Comparison of ENCODE assay signal across 1 cellular context in genomic region chr3:187295635-187296034, GRCh38.
TF ChIP-seq lines count a peak whose summit lies in the region.

No MANE protein-coding gene starts in this region.

TF ChIP-seq in HCT116, 20 proteins besides CTCF, POLR2A, EP300 and RAD21 (continued from another document):
- TF ChIP-seq REST (IDR thresholded peaks at IDR 0.05; ENCODE audit: low read depth): no peak
- TF ChIP-seq CEBPB (IDR thresholded peaks at IDR 0.05; ENCODE audit: low read depth): no peak
- no peak for TF ChIP-seq ATF3 (IDR thresholded peaks at IDR 0.05)
- TF ChIP-seq EZH2 (IDR thresholded peaks at IDR 0.05): no peak
- no peak for TF ChIP-seq POLR2AphosphoS5 (IDR thresholded peaks at IDR 0.05; ENCODE audit: low read depth, low read length)
- TF ChIP-seq SRF (IDR thresholded peaks at IDR 0.05; ENCODE audit: low read depth): no peak
- no peak for TF ChIP-seq ZNF274 (IDR thresholded peaks at IDR 0.05; ENCODE audit: low read depth, low read length)
- no peak for TF ChIP-seq TCF7L2 (IDR thresholded peaks at IDR 0.05; ENCODE audit: borderline replicate concordance, extremely low read depth, insufficient read depth, insufficient read length)
- TF ChIP-seq SP1 (IDR thresholded peaks at IDR 0.05; ENCODE audit: low read depth): no peak
- TF ChIP-seq SIN3A (IDR thresholded peaks at IDR 0.05; ENCODE audit: low read depth): no peak
- no peak for TF ChIP-seq ZFX (IDR thresholded peaks at IDR 0.05)
- no peak for TF ChIP-seq ELF1 (IDR thresholded peaks at IDR 0.05; ENCODE audit: borderline replicate concordance, low read depth)
